ENCODE assay signal across 15 cellular contexts in genomic region chr7:139733751-139734150, GRCh38. TPM values are rescaled to one million over a fixed set of nuclear protein-coding genes. Genes with fewer than 3 reads are reported as not detected.
DNase-seq lines count a peak whose midpoint lies in the region; ATAC-seq, FAIRE-seq and TF ChIP-seq lines count a peak whose summit lies in the region.
"Had no signal": no experiment of that assay in that cellular context is flagged by ENCODE, and none has a peak within 500 bp of the region (broad histone marks: within the 10 kb centered on the region; RNA-seq: fewer than 3 reads in every experiment).

No MANE protein-coding gene starts in this region.

- POLR2A ChIA-PET in A549 (lab: Yijun Ruan, JAX), result no interaction called here

- peaks cover 4% of the 10 kb centered on the region for H3K9me3 Mint-ChIP-seq in glutamatergic neuron (ENCODE audit: unreplicated experiment)

- peaks cover 10% of the 10 kb centered on the region; the same call in 1 of the 3 replicates for H3K9me3 ChIP-seq in A549
- no peaks in the 10 kb centered on the region for H3K9me3 ChIP-seq in psoas muscle

- whole genome bisulfite sequencing in A549 (ENCODE audit: missing lambda C conversion rate), result 93% methylated on average over 7 of the region's 7 CpGs
- 64 to 81% (median 66%) methylated on average over 7 of the region's 7 CpGs for WGBS in psoas muscle, 3 donors

- H3K27me3 ChIP-seq in psoas muscle (ENCODE audit: insufficient read depth in 3 of 3, low read length in 2 of 3), result no peaks in the 10 kb centered on the region

- ATAC-seq in A549 (no peak), psoas muscle (peak in 2 of 4 donors; percentile 14 to 30)
- ATAC-seq: activated CD8-positive, alpha-beta memory T cell treated with anti-CD3 and anti-CD28 coated beads, Interleukin-2, amount 10 ng/mL, durations not matched to agents 7 days and 5 days; HCT116 had no signal

- no peak for TF ChIP-seq POLR2A in A549 (IDR thresholded peaks at IDR 0.05; ENCODE audit: low read length)

- intact Hi-C loops in psoas muscle (cut with DNase I), result loop anchor here (5.0 kb wide), 2 partner anchors 41 to 664 kb away; partner anchors contain the start of gene SLC37A3 (in 1 of the 2)

- H3K27ac Mint-ChIP-seq in glutamatergic neuron (ENCODE audit: unreplicated experiment), result no peak overlapping the region
- H3K27ac Mint-ChIP-seq: activated CD8-positive, alpha-beta memory T cell treated with anti-CD3 and anti-CD28 coated beads, Interleukin-2, amount 10 ng/mL, durations not matched to agents 7 days and 5 days had no signal

- DNase-seq in A549 (ENCODE audit: low read depth in 1 of 2, low spot score in 1 of 2) (no peak), epithelial cell of prostate (ENCODE audit: low read depth, low spot score) (no peak), psoas muscle (no peak), glutamatergic neuron (no peak), NCI-H1930 (lab: John Stamatoyannopoulos, UW) (no peak), Ammon's horn (ENCODE audit: low spot score) (no peak), globus pallidus (ENCODE audit: low spot score) (no peak)
- DNase-seq: activated CD8-positive, alpha-beta memory T cell treated with anti-CD3 and anti-CD28 coated beads, Interleukin-2, amount 10 ng/mL, durations not matched to agents 7 days and 5 days; activated naive CD4-positive, alpha-beta T cell treated with anti-CD3 and anti-CD28 coated beads, Interleukin-2, amount 50 U/mL, for 16 hours; NK-92 treated with Interleukin-12 subunit alpha and Interleukin-12 subunit beta, amount 100 ng/mL, for 24 hours; stimulated activated CD4-positive, alpha-beta T cell treated with anti-CD3 and anti-CD28 coated beads, Interleukin-12 subunit alpha, Interleukin-12 subunit beta, amount 100 ng/mL, for 4 hours; WERI-Rb-1 had no signal

- CTCF ChIA-PET in A549 (lab: Yijun Ruan, JAX), result interaction anchor here (0.8 to 1.7 kb wide), 3 partner anchors 87 to 269 kb away, joined by 3 to 4 read pairs (median 3); no protein-coding TSS in a partner anchor

- no peak for TF ChIP-seq CTCF in A549 (IDR thresholded peaks at IDR 0.05)
- TF ChIP-seq CTCF in VCaP (conservative IDR thresholded peaks at IDR 0.05), result no peak
- no peak for TF ChIP-seq CTCF in psoas muscle (IDR thresholded peaks at IDR 0.05)
- no peak for TF ChIP-seq CTCF in glutamatergic neuron (IDR thresholded peaks at IDR 0.05; ENCODE audit: partially characterized antibody, unreplicated experiment)

- H3K36me3 Mint-ChIP-seq in glutamatergic neuron (ENCODE audit: unreplicated experiment), result no peaks in the 10 kb centered on the region

- H3K4me3 ChIP-seq in A549, result no peak overlapping the region
- H3K4me3 ChIP-seq in psoas muscle, result no peak overlapping the region

- no peak for TF ChIP-seq EP300 in A549 (IDR thresholded peaks at IDR 0.05)

- no peak for TF ChIP-seq RAD21 in A549 (conservative IDR thresholded peaks at IDR 0.05 in 1 of 2, IDR thresholded peaks at IDR 0.05 in 1 of 2)

- H3K27me3 Mint-ChIP-seq in glutamatergic neuron (ENCODE audit: unreplicated experiment), result peaks cover 5% of the 10 kb centered on the region
- H3K27me3 Mint-ChIP-seq: activated CD8-positive, alpha-beta memory T cell treated with anti-CD3 and anti-CD28 coated beads, Interleukin-2, amount 10 ng/mL, durations not matched to agents 7 days and 5 days had no signal

- H3K36me3 ChIP-seq in psoas muscle (ENCODE audit: insufficient read depth in 1 of 2, low read depth in 1 of 2), result no peaks in the 10 kb centered on the region

- H3K4me1 ChIP-seq in A549 (peaks cover 62% of the 10 kb centered on the region), psoas muscle (peaks cover 89% of the 10 kb centered on the region)

- no peak for FAIRE-seq in A549 (lab: Jason Lieb, UNC)

- peaks cover 33% of the 10 kb centered on the region for H3K4me1 Mint-ChIP-seq in glutamatergic neuron (ENCODE audit: low read depth, unreplicated experiment)

- peak overlapping the region; percentile 37; the same call in 2 of the 3 replicates for H3K4me2 ChIP-seq in A549

- H3K27ac ChIP-seq in A549 (peak overlapping the region; percentile 41 to 77; a peak in 5 of 6 replicates), VCaP (peak overlapping the region; percentile 76), epithelial cell of prostate (peak overlapping the region; percentile 81), psoas muscle (peak overlapping the region; percentile 89)
- H3K27ac ChIP-seq: WERI-Rb-1 had no signal

- no peak overlapping the region for H3K4me3 Mint-ChIP-seq in glutamatergic neuron (ENCODE audit: unreplicated experiment)
- H3K4me3 Mint-ChIP-seq: activated CD8-positive, alpha-beta memory T cell treated with anti-CD3 and anti-CD28 coated beads, Interleukin-2, amount 10 ng/mL, durations not matched to agents 7 days and 5 days; neural crest cell had no signal

TF ChIP-seq in A549, 52 proteins besides CTCF, POLR2A, EP300 and RAD21:
- TF ChIP-seq RCOR1 (IDR thresholded peaks at IDR 0.05; ENCODE audit: low read depth, low read length), result no peak
- no peak for TF ChIP-seq CHD2 (IDR thresholded peaks at IDR 0.05; ENCODE audit: low read length, partially characterized antibody)
- TF ChIP-seq HDAC2 (IDR thresholded peaks at IDR 0.05), result no peak
- no peak for TF ChIP-seq CBX2 (IDR thresholded peaks at IDR 0.05; ENCODE audit: borderline replicate concordance, low read depth)
- TF ChIP-seq ZFP36 (IDR thresholded peaks at IDR 0.05; ENCODE audit: borderline replicate concordance, partially characterized antibody), result no peak
- TF ChIP-seq CBX8 (IDR thresholded peaks at IDR 0.05), result no peak
- no peak for TF ChIP-seq PBX3 (IDR thresholded peaks at IDR 0.05)
- no peak for TF ChIP-seq BCL3 (IDR thresholded peaks at IDR 0.05)
- TF ChIP-seq MAX (IDR thresholded peaks at IDR 0.05), result no peak
- no peak for TF ChIP-seq MYC (IDR thresholded peaks at IDR 0.05; ENCODE audit: borderline replicate concordance, low read length)
- TF ChIP-seq FOSL2 (IDR thresholded peaks at IDR 0.05), result no peak
- no peak for TF ChIP-seq FOSL2 (CRISPR knock-in tag; IDR thresholded peaks at IDR 0.05)

RNA-seq across cellular contexts. Expression of gene HIPK2, which starts 44.0 kb away (rescaled TPM):
- 12.1 and 16.3 TPM in 2 replicates for polyA plus RNA-seq in A549 (2011; rRNA removed)
- polyA plus RNA-seq in A549 (2012; cell fraction: cytosol; rRNA removed), result 10.1 and 13.5 TPM in 2 replicates
- polyA plus RNA-seq in A549 (2012; cell fraction: nucleus; rRNA removed), result 9.9 and 11.2 TPM in 2 replicates
- polyA plus RNA-seq in A549 (2017; fragmentation: RNase III; extraction: RNeasy Plus Mini Kit Qiagen cat#74134 plus additional on column Dnase treatment), result 10.5 to 13.1 TPM (median 11.3 TPM) in 3 replicates
- polyA minus RNA-seq in A549 (2011; rRNA and poly(A)+ RNA removed), result 32.7 and 34.1 TPM in 2 replicates
- 100 to 1,000 TPM in 2 of 4 donors, 10 to 100 TPM in 2; 74.7 to 166 (median 99.6) TPM for total RNA-seq in psoas muscle
- 10 to 100 TPM; 18.1 to 78.5 (median 26.0) TPM for polyA plus RNA-seq in psoas muscle
- total RNA-seq in glutamatergic neuron (ENCODE audit: unreplicated experiment), result 36.9 TPM
